16 cellular contexts compared by ENCODE assay signal in the genomic region with DNA sequence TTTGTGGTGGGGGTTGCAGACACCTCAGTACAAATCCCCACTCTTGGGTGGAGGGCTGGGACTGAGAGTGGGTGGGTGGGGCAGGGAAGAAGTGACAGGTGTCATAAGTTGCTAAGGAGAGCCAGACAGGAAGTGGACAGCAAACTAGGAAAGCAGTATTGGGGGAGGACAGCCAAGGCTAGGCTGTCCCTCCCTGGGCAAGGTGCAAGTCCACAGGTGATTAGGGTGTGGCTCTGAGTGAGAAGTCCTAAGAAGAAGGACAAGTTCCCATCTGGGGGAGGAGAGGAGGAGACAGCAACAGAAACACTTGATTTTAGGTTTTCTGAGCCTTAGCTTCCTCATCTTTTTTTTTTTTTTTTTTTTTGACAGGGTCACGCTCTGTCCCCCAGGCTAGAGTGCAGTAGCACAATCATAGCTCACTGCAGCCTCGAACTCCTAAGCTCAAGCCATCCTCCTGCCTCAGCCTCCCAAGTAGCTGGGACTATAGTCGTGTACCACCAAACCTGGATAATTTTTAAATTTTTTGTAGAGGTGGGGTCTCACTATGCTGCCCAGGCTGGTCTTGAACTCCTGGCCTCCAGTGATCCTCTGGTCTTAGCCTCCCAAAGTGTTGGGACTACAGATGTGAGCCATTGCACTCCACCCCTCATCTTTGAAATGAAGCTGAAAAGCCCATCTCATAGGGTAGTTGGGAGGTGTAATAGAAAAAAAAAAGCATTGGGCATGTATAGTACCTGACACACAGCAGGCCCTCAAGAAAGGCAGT. TPM values are rescaled to one million over a fixed set of nuclear protein-coding genes. Genes with fewer than 3 reads are reported as not detected.
DNase-seq lines count a peak whose midpoint lies in the region; ATAC-seq, FAIRE-seq and TF ChIP-seq lines count a peak whose summit lies in the region.
"Had no signal": no experiment of that assay in that cellular context is flagged by ENCODE, and none has a peak within 500 bp of the region (broad histone marks: within the 10 kb centered on the region; RNA-seq: fewer than 3 reads in every experiment).

No MANE protein-coding gene starts in this region.

- in situ Hi-C loops in HepG2 (cut with HindIII; ENCODE audit: extremely low pct_ligation_motif_present, low pct_unique_long_range_greater_than_20kb), result no loop called here

- no peaks in the 10 kb centered on the region for H4K20me1 ChIP-seq in HepG2 (ENCODE audit: insufficient read depth, low read length)

- no TSS peak for BruUV-seq in HepG2 (replicated peaks; lab: Mats Ljungman, UMichigan)

- no peak overlapping the region for H3K4me3 ChIP-seq in HepG2 (replicated peaks in 1 of 3; ENCODE audit: insufficient read depth in 1 of 3, low read depth in 2 of 3, low read length in 3 of 3)
- no peak overlapping the region for H3K4me3 ChIP-seq in right lobe of liver
- H3K4me3 ChIP-seq in mucosa of rectum (ENCODE audit: low read length in 2 of 2), result peak overlapping the region; percentile 7 to 26
- H3K4me3 ChIP-seq: lung had no signal

- H3K36me3 Mint-ChIP-seq in activated naive CD4-positive, alpha-beta T cell treated with anti-CD3 and anti-CD28 coated beads, Interleukin-2, amount 50 U/mL, for 72 hours, result peaks cover 0 to 7% of the 10 kb centered on the region in 2 donors

- POLR2A ChIA-PET in HepG2 (lab: Yijun Ruan, JAX), result interaction anchor here (0.6 to 2.1 kb wide), 5 partner anchors 8 to 55 kb away, joined by 3 to 8 read pairs (median 4); a partner anchor contains a TSS

- H3K79me2 ChIP-seq in HepG2 (ENCODE audit: insufficient read depth, low read length), result no peaks in the 10 kb centered on the region

- H3K4me2 ChIP-seq in HepG2 (ENCODE audit: low read depth, low read length), result no peak overlapping the region

- H3K27ac ChIP-seq in HepG2 (ENCODE audit: extremely low read length, insufficient read depth, low read length) (no peak overlapping the region), right lobe of liver (no peak overlapping the region), mucosa of rectum (ENCODE audit: low read depth in 2 of 2, low read length in 2 of 2) (peak overlapping the region; percentile 95 to 97)
- H3K27ac ChIP-seq: WERI-Rb-1 had no signal

- H3K27ac Mint-ChIP-seq in activated naive CD4-positive, alpha-beta T cell treated with anti-CD3 and anti-CD28 coated beads, Interleukin-2, amount 50 U/mL, for 72 hours, result peak overlapping the region; percentile 38 to 44

- no peak for FAIRE-seq in HepG2 (lab: Jason Lieb, UNC)
- FAIRE-seq: bronchial epithelial cell, endometrium had no signal

- no peak overlapping the region for H3K9ac ChIP-seq in HepG2 (ENCODE audit: insufficient read depth, low read depth, low read length)
- H3K9ac ChIP-seq in mucosa of rectum (ENCODE audit: low read depth in 1 of 2, low read length in 2 of 2), result peak overlapping the region; percentile 47 to 58

- H3K27me3 ChIP-seq in HepG2 (ENCODE audit: control insufficient read depth in 1 of 2, insufficient read depth in 2 of 2, low read length in 2 of 2), result no peaks in the 10 kb centered on the region
- H3K27me3 ChIP-seq in right lobe of liver, result no peaks in the 10 kb centered on the region
- H3K27me3 ChIP-seq in mucosa of rectum (ENCODE audit: control insufficient read depth in 2 of 2, insufficient read depth in 2 of 2, low read length in 2 of 2), result no peaks in the 10 kb centered on the region

- ATAC-seq in HepG2, result no peak
- ATAC-seq in right lobe of liver, result no peak
- ATAC-seq in activated naive CD4-positive, alpha-beta T cell treated with anti-CD3 and anti-CD28 coated beads, Interleukin-2, amount 50 U/mL, for 72 hours, result no peak
- no peak for ATAC-seq in GM19455 (IDR thresholded peaks at IDR 0.05; ENCODE audit: unreplicated experiment)
- ATAC-seq in SK-N-SH treated with all-trans-retinoic acid at 6 μM for 48 hours, result no peak

- WGBS in HepG2 (ENCODE audit: low lambda C conversion rate), result 89% methylated on average over 3 of the region's 3 CpGs
- 89% methylated on average over 3 of the region's 3 CpGs for WGBS in right lobe of liver (ENCODE audit: insufficient coverage, low coverage, low lambda C conversion rate, missing lambda C conversion rate)

- H3K9me3 ChIP-seq in HepG2 (ENCODE audit: low read length), result no peaks in the 10 kb centered on the region
- H3K9me3 ChIP-seq in right lobe of liver, result no peaks in the 10 kb centered on the region
- no peaks in the 10 kb centered on the region for H3K9me3 ChIP-seq in mucosa of rectum (ENCODE audit: control insufficient read depth in 2 of 2, low read length in 2 of 2)

- TF ChIP-seq CTCF in HepG2 (CRISPR knock-in tag; IDR thresholded peaks at IDR 0.05) (no peak), right lobe of liver (IDR thresholded peaks at IDR 0.05) (no peak)

- intact Hi-C loops in HepG2 (cut with micrococcal nuclease; ENCODE audit: unreplicated experiment), result no loop called here
- intact Hi-C loops in right lobe of liver (cut with DNase I), result no loop called here

- TF ChIP-seq POLR2A in HepG2 (IDR thresholded peaks at IDR 0.05; ENCODE audit: insufficient read depth in 1 of 2, low read depth in 2 of 2, low read length in 2 of 2) (no peak), right lobe of liver (IDR thresholded peaks at IDR 0.05) (no peak)

- CTCF ChIA-PET in HepG2 (lab: Yijun Ruan, JAX; ENCODE audit: low intra/inter-chr PET ratio, low total read pairs), result no interaction called here

- no peak for DNase-seq in HepG2 (ENCODE audit: low spot score)
- no peak for DNase-seq in right lobe of liver
- no peak for DNase-seq in activated naive CD4-positive, alpha-beta T cell treated with anti-CD3 and anti-CD28 coated beads, Interleukin-2, amount 50 U/mL, for 72 hours (ENCODE audit: low spot score in 2 of 2)
- no peak for DNase-seq in occipital lobe (lab: John Stamatoyannopoulos, UW)
- no peak for DNase-seq in NCI-H2171 (lab: John Stamatoyannopoulos, UW)
- DNase-seq: activated T-cell treated with anti-CD3 and anti-CD28 coated beads, Interleukin-2, amount 50 U/mL, for 1 hour; H9; hippocampal formation; stimulated activated CD4-positive, alpha-beta T cell treated with anti-CD3 and anti-CD28 coated beads, Interleukin-1b, Interleukin-23, amount 100 ng/mL, for 48 hours; WERI-Rb-1 had no signal

- H3K4me1 ChIP-seq in HepG2 (ENCODE audit: insufficient read depth, low read length) (peaks cover 44% of the 10 kb centered on the region), right lobe of liver (peaks cover 0 to 15% (median 0%) of the 10 kb centered on the region in 4 donors), mucosa of rectum (ENCODE audit: control insufficient read depth in 2 of 2, insufficient read depth in 2 of 2, low read length in 2 of 2) (peaks cover 51 to 71% of the 10 kb centered on the region in 2 donors)

- no peak overlapping the region for H2AFZ ChIP-seq in HepG2 (ENCODE audit: low read length)

- H3K36me3 ChIP-seq in HepG2 (replicated peaks in 1 of 2; ENCODE audit: control insufficient read depth in 1 of 2, insufficient read depth in 2 of 2, low read length in 2 of 2) (peaks cover 9 to 16% of the 10 kb centered on the region in 2 experiments), right lobe of liver (peaks cover 0 to 33% (median 4%) of the 10 kb centered on the region in 4 donors), mucosa of rectum (ENCODE audit: control insufficient read depth in 2 of 2, insufficient read depth in 2 of 2, low read length in 2 of 2) (peaks cover 30 to 32% of the 10 kb centered on the region in 2 donors)

- H3K9me3 Mint-ChIP-seq in activated naive CD4-positive, alpha-beta T cell treated with anti-CD3 and anti-CD28 coated beads, Interleukin-2, amount 50 U/mL, for 72 hours, result no peaks in the 10 kb centered on the region
- H3K9me3 Mint-ChIP-seq: H9 had no signal

- TF ChIP-seq EP300 in HepG2 (IDR thresholded peaks at IDR 0.05; ENCODE audit: low read depth in 2 of 2, low read length in 2 of 2) (no peak), HepG2 (CRISPR knock-in tag; IDR thresholded peaks at IDR 0.05; ENCODE audit: borderline replicate concordance) (no peak)

- TF ChIP-seq RAD21 in HepG2 (CRISPR knock-in tag; IDR thresholded peaks at IDR 0.05), result no peak

RNA-seq across cellular contexts. Expression of a gene that starts 2.5 kb away (rescaled TPM):
- total RNA-seq in HepG2 (2016; rRNA removed; fragmentation: Illumina TruSeq; extraction: Trizol), result 27.7 and 32.5 TPM in 2 replicates
- 24.4 and 27.2 TPM in 2 replicates for total RNA-seq in HepG2 (2016; cell fraction: cytosol; rRNA removed; fragmentation: Illumina TruSeq; extraction: Trizol; ENCODE audit: low read depth)
- 27.3 and 33.3 TPM in 2 replicates for total RNA-seq in HepG2 (2016; cell fraction: insoluble cytoplasmic fraction; rRNA removed; fragmentation: Illumina TruSeq; extraction: Trizol)
- total RNA-seq in HepG2 (2016; cell fraction: membrane; rRNA removed; fragmentation: Illumina TruSeq; extraction: Trizol), result 32.8 and 33.8 TPM in 2 replicates
- 12.2 and 14.0 TPM in 2 replicates for total RNA-seq in HepG2 (2016; cell fraction: nucleus; rRNA removed; fragmentation: Illumina TruSeq; extraction: Trizol)
- 168 and 206 TPM in 2 replicates for polyA plus RNA-seq in HepG2 (2011; rRNA removed)
- polyA plus RNA-seq in HepG2 (2011; cell fraction: cytosol; rRNA removed), result 105 and 131 TPM in 2 replicates
- polyA plus RNA-seq in HepG2 (2011; cell fraction: nucleus; rRNA removed), result 199 and 240 TPM in 2 replicates
- polyA plus RNA-seq in HepG2 (2012), result 81.8 and 84.6 TPM in 2 replicates
- polyA plus RNA-seq in HepG2 (2016; cell fraction: cytosol; fragmentation: Illumina TruSeq; extraction: Trizol; ENCODE audit: low read depth), result 52.0 and 57.0 TPM in 2 replicates
- 71.9 and 74.1 TPM in 2 replicates for polyA plus RNA-seq in HepG2 (2016; cell fraction: insoluble cytoplasmic fraction; fragmentation: Illumina TruSeq; extraction: Trizol; ENCODE audit: low read depth)
- 68.0 and 70.1 TPM in 2 replicates for polyA plus RNA-seq in HepG2 (2016; cell fraction: membrane; fragmentation: Illumina TruSeq; extraction: Trizol; ENCODE audit: low read depth)
- 55.9 and 63.0 TPM in 2 replicates for polyA plus RNA-seq in HepG2 (2016; cell fraction: nucleus; fragmentation: Illumina TruSeq; extraction: Trizol; ENCODE audit: insufficient read depth, low read depth)
- polyA minus RNA-seq in HepG2 (2011; rRNA and poly(A)+ RNA removed; ENCODE audit: low replicate concordance), result 46.5 and 80.5 TPM in 2 replicates
- 28.9 and 31.8 TPM in 2 replicates for polyA minus RNA-seq in HepG2 (2011; cell fraction: cytosol; rRNA and poly(A)+ RNA removed)
- polyA minus RNA-seq in HepG2 (2011; cell fraction: nucleus; rRNA and poly(A)+ RNA removed), result 31.0 and 39.2 TPM in 2 replicates
- total RNA-seq in right lobe of liver, result 10 to 100 TPM in 5 of 6 experiments, 1 to 10 TPM in 1; 7.4 to 24.1 (median 16.0) TPM
- 100 to 1,000 TPM in 1 of 2 donors, 10 to 100 TPM in 1; 81.0 to 126 TPM for total RNA-seq in activated naive CD4-positive, alpha-beta T cell treated with anti-CD3 and anti-CD28 coated beads, Interleukin-2, amount 50 U/mL, for 72 hours
- total RNA-seq in occipital lobe, result 25.7 TPM

RNA-seq across cellular contexts. Expression of a gene that starts 7.2 kb away (rescaled TPM):
- total RNA-seq in HepG2 (2016; rRNA removed; fragmentation: Illumina TruSeq; extraction: Trizol) (14.3 and 20.6 TPM in 2 replicates), right lobe of liver (1 to 10 TPM in 4 of 6 experiments, under 1 TPM in 1, not detected in 1; 0.19 to 2.3 (median 2.3) TPM), occipital lobe (0.47 TPM)
- total RNA-seq in HepG2 (2016; cell fraction: cytosol; rRNA removed; fragmentation: Illumina TruSeq; extraction: Trizol; ENCODE audit: low read depth), result 77.8 and 81.7 TPM in 2 replicates
- 18.6 and 20.5 TPM in 2 replicates for total RNA-seq in HepG2 (2016; cell fraction: insoluble cytoplasmic fraction; rRNA removed; fragmentation: Illumina TruSeq; extraction: Trizol)
- 48.3 and 54.4 TPM in 2 replicates for total RNA-seq in HepG2 (2016; cell fraction: membrane; rRNA removed; fragmentation: Illumina TruSeq; extraction: Trizol)
- 7.6 and 12.3 TPM in 2 replicates for total RNA-seq in HepG2 (2016; cell fraction: nucleus; rRNA removed; fragmentation: Illumina TruSeq; extraction: Trizol)
- polyA plus RNA-seq in HepG2 (2011; rRNA removed), result 18.7 and 21.2 TPM in 2 replicates
- 12.2 and 14.1 TPM in 2 replicates for polyA plus RNA-seq in HepG2 (2011; cell fraction: cytosol; rRNA removed)
- polyA plus RNA-seq in HepG2 (2011; cell fraction: nucleus; rRNA removed), result 55.4 and 67.8 TPM in 2 replicates
- polyA plus RNA-seq in HepG2 (2012), result 10.4 and 27.8 TPM in 2 replicates
- polyA plus RNA-seq in HepG2 (2016; cell fraction: cytosol; fragmentation: Illumina TruSeq; extraction: Trizol; ENCODE audit: low read depth), result 113 and 123 TPM in 2 replicates
- 19.3 and 21.1 TPM in 2 replicates for polyA plus RNA-seq in HepG2 (2016; cell fraction: insoluble cytoplasmic fraction; fragmentation: Illumina TruSeq; extraction: Trizol; ENCODE audit: low read depth)
- polyA plus RNA-seq in HepG2 (2016; cell fraction: membrane; fragmentation: Illumina TruSeq; extraction: Trizol; ENCODE audit: low read depth), result 79.9 and 83.9 TPM in 2 replicates
- polyA plus RNA-seq in HepG2 (2016; cell fraction: nucleus; fragmentation: Illumina TruSeq; extraction: Trizol; ENCODE audit: insufficient read depth, low read depth), result 23.3 and 24.8 TPM in 2 replicates
- 11.3 and 12.4 TPM in 2 replicates for polyA minus RNA-seq in HepG2 (2011; rRNA and poly(A)+ RNA removed; ENCODE audit: low replicate concordance)
- polyA minus RNA-seq in HepG2 (2011; cell fraction: cytosol; rRNA and poly(A)+ RNA removed), result 4.6 and 9.4 TPM in 2 replicates
- 8.9 and 9.7 TPM in 2 replicates for polyA minus RNA-seq in HepG2 (2011; cell fraction: nucleus; rRNA and poly(A)+ RNA removed)
- total RNA-seq in activated naive CD4-positive, alpha-beta T cell treated with anti-CD3 and anti-CD28 coated beads, Interleukin-2, amount 50 U/mL, for 72 hours, result 10 to 100 TPM; 16.7 to 25.8 TPM

RNA-seq across cellular contexts. Expression of a gene that starts 24.5 kb away (rescaled TPM):
- 4.8 and 5.4 TPM in 2 replicates for total RNA-seq in HepG2 (2016; rRNA removed; fragmentation: Illumina TruSeq; extraction: Trizol)
- total RNA-seq in HepG2 (2016; cell fraction: cytosol; rRNA removed; fragmentation: Illumina TruSeq; extraction: Trizol; ENCODE audit: low read depth), result 15.6 and 18.9 TPM in 2 replicates
- 3.6 and 7.4 TPM in 2 replicates for total RNA-seq in HepG2 (2016; cell fraction: insoluble cytoplasmic fraction; rRNA removed; fragmentation: Illumina TruSeq; extraction: Trizol)
- 16.8 and 17.0 TPM in 2 replicates for total RNA-seq in HepG2 (2016; cell fraction: membrane; rRNA removed; fragmentation: Illumina TruSeq; extraction: Trizol)
- total RNA-seq in HepG2 (2016; cell fraction: nucleus; rRNA removed; fragmentation: Illumina TruSeq; extraction: Trizol), result 3.7 and 3.9 TPM in 2 replicates
- polyA plus RNA-seq in HepG2 (2011; rRNA removed), result 47.0 and 63.6 TPM in 2 replicates
- 39.4 and 54.7 TPM in 2 replicates for polyA plus RNA-seq in HepG2 (2011; cell fraction: cytosol; rRNA removed)
- 83.9 and 94.9 TPM in 2 replicates for polyA plus RNA-seq in HepG2 (2011; cell fraction: nucleus; rRNA removed)
- polyA plus RNA-seq in HepG2 (2012), result 69.8 and 96.9 TPM in 2 replicates
- polyA plus RNA-seq in HepG2 (2016; cell fraction: cytosol; fragmentation: Illumina TruSeq; extraction: Trizol; ENCODE audit: low read depth), result 32.9 and 34.4 TPM in 2 replicates
- polyA plus RNA-seq in HepG2 (2016; cell fraction: insoluble cytoplasmic fraction; fragmentation: Illumina TruSeq; extraction: Trizol; ENCODE audit: low read depth), result 7.4 and 9.0 TPM in 2 replicates
- 23.4 and 24.5 TPM in 2 replicates for polyA plus RNA-seq in HepG2 (2016; cell fraction: membrane; fragmentation: Illumina TruSeq; extraction: Trizol; ENCODE audit: low read depth)
- polyA plus RNA-seq in HepG2 (2016; cell fraction: nucleus; fragmentation: Illumina TruSeq; extraction: Trizol; ENCODE audit: insufficient read depth, low read depth), result 12.2 and 14.9 TPM in 2 replicates
- 4.9 and 32.0 TPM in 2 replicates for polyA minus RNA-seq in HepG2 (2011; rRNA and poly(A)+ RNA removed; ENCODE audit: low replicate concordance)
- 14.5 and 16.8 TPM in 2 replicates for polyA minus RNA-seq in HepG2 (2011; cell fraction: cytosol; rRNA and poly(A)+ RNA removed)
- polyA minus RNA-seq in HepG2 (2011; cell fraction: nucleus; rRNA and poly(A)+ RNA removed), result 7.6 and 11.2 TPM in 2 replicates
- 10 to 100 TPM; 13.5 to 46.5 (median 21.9) TPM for total RNA-seq in right lobe of liver
- total RNA-seq in activated naive CD4-positive, alpha-beta T cell treated with anti-CD3 and anti-CD28 coated beads, Interleukin-2, amount 50 U/mL, for 72 hours, result 100 to 1,000 TPM in 1 of 2 donors, 10 to 100 TPM in 1; 24.0 to 112 TPM
- 21.1 TPM for total RNA-seq in occipital lobe

RNA-seq across cellular contexts. Expression of a gene that starts 28.8 kb away (rescaled TPM):
- total RNA-seq in HepG2 (2016; rRNA removed; fragmentation: Illumina TruSeq; extraction: Trizol) (0.24 TPM in 1 of 2 replicates, not detected in the other), right lobe of liver (under 1 TPM; 0.37 to 0.68 (median 0.42) TPM), occipital lobe (0.16 TPM)
- total RNA-seq in HepG2 (2016; cell fraction: cytosol; rRNA removed; fragmentation: Illumina TruSeq; extraction: Trizol; ENCODE audit: low read depth), result 0.09 and 0.20 TPM in 2 replicates
- 0.16 and 0.37 TPM in 2 replicates for total RNA-seq in HepG2 (2016; cell fraction: insoluble cytoplasmic fraction; rRNA removed; fragmentation: Illumina TruSeq; extraction: Trizol)
- total RNA-seq in HepG2 (2016; cell fraction: membrane; rRNA removed; fragmentation: Illumina TruSeq; extraction: Trizol), result 0.21 and 0.22 TPM in 2 replicates
- total RNA-seq in HepG2 (2016; cell fraction: nucleus; rRNA removed; fragmentation: Illumina TruSeq; extraction: Trizol), result 0.25 and 0.47 TPM in 2 replicates
- 0.42 and 0.51 TPM in 2 replicates for polyA plus RNA-seq in HepG2 (2011; rRNA removed)
- 0.08 and 0.24 TPM in 2 replicates for polyA plus RNA-seq in HepG2 (2011; cell fraction: cytosol; rRNA removed)
- 1.6 and 1.8 TPM in 2 replicates for polyA plus RNA-seq in HepG2 (2011; cell fraction: nucleus; rRNA removed)
- polyA plus RNA-seq in HepG2 (2012), result 0.36 and 0.44 TPM in 2 replicates
- polyA plus RNA-seq in HepG2 (2016; cell fraction: cytosol; fragmentation: Illumina TruSeq; extraction: Trizol; ENCODE audit: low read depth), result 0.35 and 0.51 TPM in 2 replicates
- 0.25 and 0.34 TPM in 2 replicates for polyA plus RNA-seq in HepG2 (2016; cell fraction: insoluble cytoplasmic fraction; fragmentation: Illumina TruSeq; extraction: Trizol; ENCODE audit: low read depth)
- 0.39 and 0.63 TPM in 2 replicates for polyA plus RNA-seq in HepG2 (2016; cell fraction: membrane; fragmentation: Illumina TruSeq; extraction: Trizol; ENCODE audit: low read depth)
- 0.78 and 1.4 TPM in 2 replicates for polyA plus RNA-seq in HepG2 (2016; cell fraction: nucleus; fragmentation: Illumina TruSeq; extraction: Trizol; ENCODE audit: insufficient read depth, low read depth)
- 1.1 TPM in 1 of 2 replicates, not detected in the other for polyA minus RNA-seq in HepG2 (2011; rRNA and poly(A)+ RNA removed; ENCODE audit: low replicate concordance)
- polyA minus RNA-seq in HepG2 (2011; cell fraction: cytosol; rRNA and poly(A)+ RNA removed), result not detected in 2 replicates
- polyA minus RNA-seq in HepG2 (2011; cell fraction: nucleus; rRNA and poly(A)+ RNA removed), result 0.39 and 0.62 TPM in 2 replicates
- total RNA-seq in activated naive CD4-positive, alpha-beta T cell treated with anti-CD3 and anti-CD28 coated beads, Interleukin-2, amount 50 U/mL, for 72 hours, result 1 to 10 TPM; 3.9 to 5.7 TPM

RNA-seq across cellular contexts. Expression of a gene that starts 44.7 kb away (rescaled TPM):
- total RNA-seq in HepG2 (2016; rRNA removed; fragmentation: Illumina TruSeq; extraction: Trizol) (176 and 177 TPM in 2 replicates), right lobe of liver (10 to 100 TPM; 43.1 to 59.7 (median 47.0) TPM), occipital lobe (81.4 TPM)
- total RNA-seq in HepG2 (2016; cell fraction: cytosol; rRNA removed; fragmentation: Illumina TruSeq; extraction: Trizol; ENCODE audit: low read depth), result 65.7 and 77.2 TPM in 2 replicates
- total RNA-seq in HepG2 (2016; cell fraction: insoluble cytoplasmic fraction; rRNA removed; fragmentation: Illumina TruSeq; extraction: Trizol), result 171 and 181 TPM in 2 replicates
- total RNA-seq in HepG2 (2016; cell fraction: membrane; rRNA removed; fragmentation: Illumina TruSeq; extraction: Trizol), result 128 and 142 TPM in 2 replicates
- 74.9 and 87.3 TPM in 2 replicates for total RNA-seq in HepG2 (2016; cell fraction: nucleus; rRNA removed; fragmentation: Illumina TruSeq; extraction: Trizol)
- polyA plus RNA-seq in HepG2 (2011; rRNA removed), result 220 and 272 TPM in 2 replicates
- polyA plus RNA-seq in HepG2 (2011; cell fraction: cytosol; rRNA removed), result 258 and 302 TPM in 2 replicates
- 210 and 223 TPM in 2 replicates for polyA plus RNA-seq in HepG2 (2011; cell fraction: nucleus; rRNA removed)
- 137 and 191 TPM in 2 replicates for polyA plus RNA-seq in HepG2 (2012)
- 74.4 and 81.5 TPM in 2 replicates for polyA plus RNA-seq in HepG2 (2016; cell fraction: cytosol; fragmentation: Illumina TruSeq; extraction: Trizol; ENCODE audit: low read depth)
- polyA plus RNA-seq in HepG2 (2016; cell fraction: insoluble cytoplasmic fraction; fragmentation: Illumina TruSeq; extraction: Trizol; ENCODE audit: low read depth), result 211 and 227 TPM in 2 replicates
- polyA plus RNA-seq in HepG2 (2016; cell fraction: membrane; fragmentation: Illumina TruSeq; extraction: Trizol; ENCODE audit: low read depth), result 119 and 131 TPM in 2 replicates
- 198 and 202 TPM in 2 replicates for polyA plus RNA-seq in HepG2 (2016; cell fraction: nucleus; fragmentation: Illumina TruSeq; extraction: Trizol; ENCODE audit: insufficient read depth, low read depth)
- polyA minus RNA-seq in HepG2 (2011; rRNA and poly(A)+ RNA removed; ENCODE audit: low replicate concordance), result 448 and 594 TPM in 2 replicates
- polyA minus RNA-seq in HepG2 (2011; cell fraction: cytosol; rRNA and poly(A)+ RNA removed), result 140 and 151 TPM in 2 replicates
- polyA minus RNA-seq in HepG2 (2011; cell fraction: nucleus; rRNA and poly(A)+ RNA removed), result 46.2 and 53.8 TPM in 2 replicates
- total RNA-seq in activated naive CD4-positive, alpha-beta T cell treated with anti-CD3 and anti-CD28 coated beads, Interleukin-2, amount 50 U/mL, for 72 hours, result 100 to 1,000 TPM; 130 to 136 TPM

Comparison
In these comparisons a context has a peak if more than half of its experiments do, and no peak if none do; other contexts are left out.
1. H3K27ac ChIP-seq: peak in mucosa of rectum (2 of 2); none in HepG2 (single experiment) and right lobe of liver (0 of 3).
2. H3K4me3 ChIP-seq: peak in mucosa of rectum (2 of 2); none in HepG2 (0 of 3) and right lobe of liver (0 of 3).